In the genomic region with DNA sequence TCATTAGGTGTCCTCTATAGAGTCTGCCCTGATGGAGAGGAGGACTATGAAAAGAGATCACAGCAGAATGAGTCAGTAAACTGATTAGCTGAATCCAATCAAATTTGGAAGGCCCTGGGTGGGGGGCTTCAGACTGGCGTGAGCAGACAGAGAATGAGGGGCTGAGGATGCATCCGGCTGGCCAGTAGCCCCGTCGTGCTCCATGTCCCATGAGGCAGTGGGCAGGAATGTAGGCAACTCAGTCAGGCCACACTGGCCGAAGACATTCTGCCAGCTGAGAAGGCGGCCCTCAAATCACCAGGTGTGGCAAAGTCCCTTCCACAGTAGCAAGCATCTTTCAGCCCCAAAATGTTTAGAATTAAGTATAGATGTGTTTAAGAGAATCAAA, we compare ENCODE assay signal across 24 cellular contexts. TPM values are rescaled to one million over a fixed set of nuclear protein-coding genes. Genes with fewer than 3 reads are reported as not detected.
A peak's percentile ranks its signal among the peaks of the same experiment; 100 is the strongest.
DNase-seq lines count a peak whose midpoint lies in the region; ATAC-seq, FAIRE-seq and TF ChIP-seq lines count a peak whose summit lies in the region.
"Had no signal": no experiment of that assay in that cellular context is flagged by ENCODE, and none has a peak within 500 bp of the region (broad histone marks: within the 10 kb centered on the region; RNA-seq: fewer than 3 reads in every experiment).

No MANE protein-coding gene starts in this region.

- H3K9me3 Mint-ChIP-seq in chondrocyte (ENCODE audit: low read depth) = peaks cover 2% of the 10 kb centered on the region
- H3K9me3 Mint-ChIP-seq: CD4-positive, alpha-beta memory T cell; CD4-positive, CD25-positive, alpha-beta regulatory T cell had no signal

- H3K4me1 ChIP-seq in kidney (ENCODE audit: control insufficient read depth in 1 of 2, insufficient read depth in 1 of 2, low read depth in 1 of 2, low read length in 2 of 2) (no peaks in the 10 kb centered on the region), neuronal stem cell (ENCODE audit: control insufficient read depth in 2 of 2, insufficient read depth in 1 of 2, low read depth in 1 of 2, low read length in 2 of 2) (peaks cover 14 to 53% of the 10 kb centered on the region in 2 donors), body of pancreas (no peaks in the 10 kb centered on the region)
- H3K4me1 ChIP-seq: BE2C had no signal

- H2BK15ac ChIP-seq in neuronal stem cell (ENCODE audit: low read length) = no peak overlapping the region

- peaks cover 11% of the 10 kb centered on the region for H3K27me3 Mint-ChIP-seq in chondrocyte (ENCODE audit: low read depth)
- H3K27me3 Mint-ChIP-seq: CD4-positive, CD25-positive, alpha-beta regulatory T cell had no signal

- H3K4me1 Mint-ChIP-seq in chondrocyte (ENCODE audit: low read depth) = no peaks in the 10 kb centered on the region
- H3K4me1 Mint-ChIP-seq: CD4-positive, alpha-beta memory T cell; CD4-positive, CD25-positive, alpha-beta regulatory T cell; CD8-positive, alpha-beta memory T cell had no signal

- no peaks in the 10 kb centered on the region for H3K79me1 ChIP-seq in neuronal stem cell (ENCODE audit: low read depth, low read length)

- no peak overlapping the region for H4K91ac ChIP-seq in neuronal stem cell (ENCODE audit: low read depth, low read length, poor library complexity)

- ATAC-seq in body of pancreas = no peak
- ATAC-seq: GM12878 had no signal

- H3K36me3 Mint-ChIP-seq in chondrocyte (ENCODE audit: low read depth) = no peaks in the 10 kb centered on the region
- H3K36me3 Mint-ChIP-seq: CD14-positive monocyte; CD4-positive, alpha-beta memory T cell; CD4-positive, CD25-positive, alpha-beta regulatory T cell; CD8-positive, alpha-beta memory T cell had no signal

- H3K23ac ChIP-seq in neuronal stem cell (ENCODE audit: low read depth, low read length, poor library complexity) = peak overlapping the region; percentile 85

- TF ChIP-seq CTCF in chondrocyte (IDR thresholded peaks at IDR 0.05) (no peak), kidney (IDR thresholded peaks at IDR 0.05; ENCODE audit: borderline replicate concordance, extremely low read depth, insufficient read depth) (no peak), body of pancreas (IDR thresholded peaks at IDR 0.05) (no peak)

- no peaks in the 10 kb centered on the region for H3K36me3 ChIP-seq in kidney (ENCODE audit: control insufficient read depth in 1 of 2, insufficient read depth in 2 of 2, low read length in 2 of 2)
- no peaks in the 10 kb centered on the region for H3K36me3 ChIP-seq in neuronal stem cell (replicated peaks in 1 of 2; ENCODE audit: control insufficient read depth in 2 of 2, insufficient read depth in 2 of 2, low read length in 2 of 2)
- no peaks in the 10 kb centered on the region for H3K36me3 ChIP-seq in body of pancreas (replicated peaks in 1 of 2; ENCODE audit: insufficient read depth in 1 of 2, low read depth in 2 of 2)
- H3K36me3 ChIP-seq: BE2C, BLaER1 had no signal

- intact Hi-C loops in kidney (cut with DNase I) (no loop called here), body of pancreas (cut with DNase I) (no loop called here)

- H2BK12ac ChIP-seq in neuronal stem cell (ENCODE audit: low read length) = no peak overlapping the region

- H3K4me3 ChIP-seq in kidney (ENCODE audit: low read length in 2 of 2) = no peak overlapping the region
- no peak overlapping the region for H3K4me3 ChIP-seq in neuronal stem cell (ENCODE audit: low read length in 2 of 2)
- no peak overlapping the region for H3K4me3 ChIP-seq in body of pancreas
- H3K4me3 ChIP-seq: BLaER1, GM12878 had no signal

- WGBS in neuronal stem cell (ENCODE audit: extremely low coverage in 2 of 2, insufficient read length in 2 of 2, insufficient replicate concordance in 1 of 2), 2 donors = no CpG with 5 or more reads among the region's 6 CpGs
- 69 to 81% methylated on average over 5 of the region's 6 CpGs for whole genome bisulfite sequencing in body of pancreas, 2 donors

- FAIRE-seq in kidney (lab: Jason Lieb, UNC) = no peak
- FAIRE-seq: A204.1, G401.6, GM12878, GM12892, GM18507 had no signal

- no peak overlapping the region for H2AK5ac ChIP-seq in neuronal stem cell (ENCODE audit: low read depth, low read length)

- H3K9me3 ChIP-seq in kidney (ENCODE audit: control insufficient read depth in 1 of 2, low read length in 2 of 2) (no peaks in the 10 kb centered on the region), neuronal stem cell (replicated peaks in 1 of 2; ENCODE audit: control insufficient read depth in 2 of 2, insufficient read depth in 1 of 2, low read depth in 1 of 2, low read length in 2 of 2) (peaks cover 0 to 2% of the 10 kb centered on the region in 2 donors), body of pancreas (no peaks in the 10 kb centered on the region)
- H3K9me3 ChIP-seq: BE2C, BLaER1 had no signal

- H2AFZ ChIP-seq in neuronal stem cell (ENCODE audit: low read length) = peak overlapping the region; percentile 4

- no peak overlapping the region for H3K4me2 ChIP-seq in neuronal stem cell (ENCODE audit: insufficient read depth, low read length, poor library complexity, severe bottlenecking)
- H3K4me2 ChIP-seq: BLaER1 had no signal

- TF ChIP-seq POLR2A in body of pancreas (IDR thresholded peaks at IDR 0.05) = no peak

- DNase-seq in chondrocyte (ENCODE audit: low spot score) (peak; percentile 72), kidney (peak; percentile 20), neuronal stem cell (ENCODE audit: low spot score) (no peak), body of pancreas (no peak), DMS 273 treated with DMSO at 0.1 percent for 48 hours (lab: John Stamatoyannopoulos, UW) (no peak), hypothalamus (lab: John Stamatoyannopoulos, UW) (no peak), GM03348 (ENCODE audit: low spot score) (no peak)
- DNase-seq: 8988T; ACHN; BE2C; C1 segment of cervical spinal cord; CD4-positive, alpha-beta memory T cell; CD4-positive, CD25-positive, alpha-beta regulatory T cell; CD8-positive, alpha-beta memory T cell; COR-L47; GF-D8 had no signal

- H3K9ac ChIP-seq in kidney (ENCODE audit: low read length in 2 of 2) = no peak overlapping the region
- H3K9ac ChIP-seq in neuronal stem cell (ENCODE audit: low read depth, low read length, poor library complexity) = no peak overlapping the region
- H3K9ac ChIP-seq: BLaER1 had no signal

- H3K14ac ChIP-seq in neuronal stem cell (ENCODE audit: low read length) = no peak overlapping the region

- H2BK120ac ChIP-seq in neuronal stem cell (ENCODE audit: low read depth, low read length) = no peak overlapping the region

- no peak overlapping the region for H3K4me3 Mint-ChIP-seq in chondrocyte (ENCODE audit: unreplicated experiment)
- H3K4me3 Mint-ChIP-seq: CD14-positive monocyte; CD4-positive, alpha-beta memory T cell; CD4-positive, CD25-positive, alpha-beta regulatory T cell; CD8-positive, alpha-beta memory T cell had no signal

- H2BK5ac ChIP-seq in neuronal stem cell (ENCODE audit: low read length) = no peak overlapping the region

- H3K27me3 ChIP-seq in neuronal stem cell (ENCODE audit: control insufficient read depth in 3 of 3, insufficient read depth in 3 of 3, low read depth in 1 of 3, low read length in 3 of 3) (no peaks in the 10 kb centered on the region), body of pancreas (no peaks in the 10 kb centered on the region)
- H3K27me3 ChIP-seq: BE2C, BLaER1 had no signal

- H3K18ac ChIP-seq in neuronal stem cell (ENCODE audit: low read length) = no peak overlapping the region

- H3K27ac ChIP-seq in kidney (ENCODE audit: low read depth in 2 of 2, low read length in 2 of 2) = no peak overlapping the region
- H3K27ac ChIP-seq in neuronal stem cell (replicated peaks; ENCODE audit: low read length) = no peak overlapping the region
- no peak overlapping the region for H3K27ac ChIP-seq in body of pancreas
- H3K27ac ChIP-seq: BLaER1 had no signal

- no peak overlapping the region for H3K4ac ChIP-seq in neuronal stem cell (ENCODE audit: low read length)

- H4K8ac ChIP-seq in neuronal stem cell (ENCODE audit: low read depth, low read length) = no peak overlapping the region

- H3K27ac Mint-ChIP-seq in chondrocyte (ENCODE audit: unreplicated experiment) = no peak overlapping the region
- H3K27ac Mint-ChIP-seq: CD14-positive monocyte; CD4-positive, alpha-beta memory T cell; CD4-positive, CD25-positive, alpha-beta regulatory T cell had no signal

RNA-seq across cellular contexts. Expression of a gene that starts 25.7 kb away (rescaled TPM):
- total RNA-seq in chondrocyte (0.95 to 7.3 TPM (median 1.2 TPM) in 3 replicates), kidney (13.8 TPM), body of pancreas (10 to 100 TPM in 1 of 2 donors, 1 to 10 TPM in 1; 3.9 to 16.8 TPM)
- 13.4 TPM for polyA plus RNA-seq in kidney (ENCODE audit: insufficient read depth, low read depth, low replicate concordance)
- 0.03 TPM for polyA plus RNA-seq in neuronal stem cell (2013, experiment 1 of 2)
- polyA plus RNA-seq in neuronal stem cell (2013, experiment 2 of 2) = 0.07 TPM
- polyA plus RNA-seq: AG04450; CD14-positive monocyte; CD4-positive, alpha-beta memory T cell; CD8-positive, alpha-beta memory T cell; GM12878 had no signal

RNA-seq across cellular contexts. Expression of a gene that starts 44.2 kb away (rescaled TPM):
- 6.8 to 81.5 TPM (median 8.3 TPM) in 3 replicates for total RNA-seq in chondrocyte
- 0.25 TPM for total RNA-seq in kidney
- not detected for polyA plus RNA-seq in kidney (ENCODE audit: insufficient read depth, low read depth, low replicate concordance)
- polyA plus RNA-seq in neuronal stem cell (2013, experiment 1 of 2) = 0.82 TPM
- 0.89 TPM for polyA plus RNA-seq in neuronal stem cell (2013, experiment 2 of 2)
- under 1 TPM in 1 of 2 donors, not detected in 1; 0.78 TPM for total RNA-seq in body of pancreas
- total RNA-seq: CD4-positive, alpha-beta memory T cell; CD4-positive, CD25-positive, alpha-beta regulatory T cell; CD8-positive, alpha-beta memory T cell had no signal
- polyA plus RNA-seq: CD14-positive monocyte; CD4-positive, alpha-beta memory T cell; CD4-positive, CD25-positive, alpha-beta regulatory T cell; CD8-positive, alpha-beta memory T cell had no signal

Comparison
In these comparisons a context has a peak if more than half of its experiments do, and no peak if none do; other contexts are left out.
1. DNase-seq: peak in chondrocyte (single experiment) and kidney (single experiment); none in neuronal stem cell (single experiment), body of pancreas (0 of 4), DMS 273 treated with DMSO at 0.1 percent for 48 hours (single experiment), hypothalamus (0 of 51) and GM03348 (single experiment).